Comparison of ENCODE assay signal across 15 cellular contexts in genomic region chr5:176776916-176777315, GRCh38. TPM values are rescaled to one million over a fixed set of nuclear protein-coding genes. Genes with fewer than 3 reads are reported as not detected.
"Had no signal": no experiment of that assay in that cellular context is flagged by ENCODE, and none has a peak within 500 bp of the region (broad histone marks: within the 10 kb centered on the region; RNA-seq: fewer than 3 reads in every experiment).

No MANE protein-coding gene starts in this region.

- ATAC-seq: activated CD4-positive, CD25-positive, alpha-beta regulatory T cell treated with anti-CD3 and anti-CD28 coated beads, Interleukin-2, amount 50 U/mL, for 24 hours; gastrocnemius medialis; heart right ventricle; left colon; natural killer cell treated with Interleukin-12 subunit alpha and Interleukin-12 subunit beta and Interleukin-15 and Interleukin-18, amount 100 ng/mL, for 72 hours; stimulated activated naive CD8-positive, alpha-beta T cell treated with anti-CD3 and anti-CD28 coated beads, Interleukin-15, Interleukin-2, amounts not matched to agents 100 U/mL and 50 U/mL, for 24 hours had no signal

- H3K27ac ChIP-seq: brain microvascular endothelial cell, gastrocnemius medialis, heart right ventricle, SJSA1 had no signal

- H3K9me3 ChIP-seq: gastrocnemius medialis, heart right ventricle, SJSA1 had no signal

- H3K4me3 Mint-ChIP-seq: memory B cell; natural killer cell treated with Interleukin-12 subunit alpha and Interleukin-12 subunit beta and Interleukin-15 and Interleukin-18, amount 100 ng/mL, for 72 hours; T-helper 2 cell treated with Interferon-gamma antibody and Interleukin-4, amounts not matched to agents 5 μg/mL and 100 μg/mL, for 36 hours; type B pancreatic cell had no signal

- H3K27ac Mint-ChIP-seq: memory B cell; natural killer cell treated with Interleukin-12 subunit alpha and Interleukin-12 subunit beta and Interleukin-15 and Interleukin-18, amount 100 ng/mL, for 72 hours; T-helper 2 cell treated with Interferon-gamma antibody and Interleukin-4, amounts not matched to agents 5 μg/mL and 100 μg/mL, for 36 hours; type B pancreatic cell had no signal

- H3K36me3 ChIP-seq: brain microvascular endothelial cell, gastrocnemius medialis, heart right ventricle, SJSA1 had no signal

- H3K9me3 Mint-ChIP-seq: memory B cell; natural killer cell treated with Interleukin-12 subunit alpha and Interleukin-12 subunit beta and Interleukin-15 and Interleukin-18, amount 100 ng/mL, for 72 hours; T-helper 2 cell treated with Interferon-gamma antibody and Interleukin-4, amounts not matched to agents 5 μg/mL and 100 μg/mL, for 36 hours; type B pancreatic cell had no signal

- H3K36me3 Mint-ChIP-seq: natural killer cell treated with Interleukin-12 subunit alpha and Interleukin-12 subunit beta and Interleukin-15 and Interleukin-18, amount 100 ng/mL, for 72 hours; type B pancreatic cell had no signal

- H3K4me3 ChIP-seq: gastrocnemius medialis, heart right ventricle, SJSA1 had no signal

- H3K4me1 ChIP-seq: gastrocnemius medialis, SJSA1 had no signal

- H3K4me1 Mint-ChIP-seq: memory B cell had no signal

- DNase-seq: anterior cingulate cortex; brain microvascular endothelial cell; dermis blood vessel endothelial cell; gastrocnemius medialis; heart right ventricle; left colon; small intestine; stimulated activated naive CD8-positive, alpha-beta T cell treated with anti-CD3 and anti-CD28 coated beads, Interleukin-15, Interleukin-2, amounts not matched to agents 100 U/mL and 50 U/mL, for 24 hours; SW 1271 had no signal

RNA-seq across cellular contexts. Expression of gene UNC5A, which starts 33.4 kb away (rescaled TPM):
- total RNA-seq: left colon; natural killer cell treated with Interleukin-12 subunit alpha and Interleukin-12 subunit beta and Interleukin-15 and Interleukin-18, amount 100 ng/mL, for 72 hours; SJSA1 had no signal
